ENCODE assay signal across 8 cellular contexts in genomic region chr20:36202891-36203338, GRCh38. TPM values are rescaled to one million over a fixed set of nuclear protein-coding genes. Genes with fewer than 3 reads are reported as not detected.
DNase-seq lines count a peak whose midpoint lies in the region; ATAC-seq, FAIRE-seq and TF ChIP-seq lines count a peak whose summit lies in the region.

No MANE protein-coding gene starts in this region.

- POLR2A ChIA-PET in activated CD4-positive, alpha-beta memory T cell treated with anti-CD3 and anti-CD28 coated beads, Interleukin-2, amount 10 ng/mL, durations not matched to agents 7 days and 5 days (lab: Charles Lee): no interaction called here

- TF ChIP-seq CTCF in AG09309 (IDR thresholded peaks at IDR 0.05; ENCODE audit: control insufficient read depth, insufficient read depth, low read depth, low read length, missing control alignments): peak; percentile 99

- no peaks in the 10 kb centered on the region for H3K36me3 Mint-ChIP-seq in activated CD4-positive, alpha-beta memory T cell treated with anti-CD3 and anti-CD28 coated beads, Interleukin-2, amount 10 ng/mL, durations not matched to agents 7 days and 5 days (ENCODE audit: low read depth)
- H3K36me3 Mint-ChIP-seq in memory B cell: no peaks in the 10 kb centered on the region

- no peak for TF ChIP-seq POLR2A in H54 (IDR thresholded peaks at IDR 0.05; ENCODE audit: low read depth, low read length)

- no peak overlapping the region for H3K4me3 ChIP-seq in AG09309 (ENCODE audit: control insufficient read depth, low read depth, low read length)

- H3K4me3 Mint-ChIP-seq in activated CD4-positive, alpha-beta memory T cell treated with anti-CD3 and anti-CD28 coated beads, Interleukin-2, amount 10 ng/mL, durations not matched to agents 7 days and 5 days: no peak overlapping the region
- peak overlapping the region; percentile 80 for H3K4me3 Mint-ChIP-seq in memory B cell

- H3K4me1 Mint-ChIP-seq in activated CD4-positive, alpha-beta memory T cell treated with anti-CD3 and anti-CD28 coated beads, Interleukin-2, amount 10 ng/mL, durations not matched to agents 7 days and 5 days: peaks cover 4% of the 10 kb centered on the region
- peaks cover 5% of the 10 kb centered on the region for H3K4me1 Mint-ChIP-seq in memory B cell

- FAIRE-seq in H54 (lab: Jason Lieb, UNC): no peak

- DNase-seq in AG09309 (ENCODE audit: low read depth) (no peak), H54 (ENCODE audit: insufficient read length, low spot score) (peak; percentile 90), NCI-H526 treated with DMSO at 0.1 percent for 48 hours (lab: John Stamatoyannopoulos, UW) (peak; percentile 25), memory B cell (ENCODE audit: low spot score in 2 of 2) (peak; percentile 73 to 85)
- peak; percentile 80 for DNase-seq in activated CD4-positive, alpha-beta memory T cell treated with anti-CD3 and anti-CD28 coated beads, Interleukin-2, amount 10 ng/mL, durations not matched to agents 7 days and 5 days
- peak; percentile 70 for DNase-seq in effector CD4-positive, alpha-beta T cell
- DNase-seq in stimulated activated CD8-positive, alpha-beta memory T cell treated with anti-CD3 and anti-CD28 coated beads, Interleukin-2, amount 100 ng/mL, for 1 hour (ENCODE audit: low read depth in 2 of 2): peak; percentile 58 to 62

- CTCF ChIA-PET in activated CD4-positive, alpha-beta memory T cell treated with anti-CD3 and anti-CD28 coated beads, Interleukin-2, amount 10 ng/mL, durations not matched to agents 7 days and 5 days (lab: Charles Lee): interaction anchor here (0.6 to 2.7 kb wide), 35 partner anchors 10 to 607 kb away, joined by 3 to 27 read pairs (median 4); partner anchors contain the start of gene RAB5IF

- no peak overlapping the region for H3K27ac Mint-ChIP-seq in activated CD4-positive, alpha-beta memory T cell treated with anti-CD3 and anti-CD28 coated beads, Interleukin-2, amount 10 ng/mL, durations not matched to agents 7 days and 5 days
- peak overlapping the region; percentile 39 for H3K27ac Mint-ChIP-seq in memory B cell

- H3K27me3 Mint-ChIP-seq in activated CD4-positive, alpha-beta memory T cell treated with anti-CD3 and anti-CD28 coated beads, Interleukin-2, amount 10 ng/mL, durations not matched to agents 7 days and 5 days: peaks cover 10% of the 10 kb centered on the region
- H3K27me3 Mint-ChIP-seq in memory B cell: peaks cover 3% of the 10 kb centered on the region

- ATAC-seq in memory B cell (ENCODE audit: low read depth) (peak; percentile 78), GM18520 (IDR thresholded peaks at IDR 0.05; ENCODE audit: unreplicated experiment) (no peak)

- no peaks in the 10 kb centered on the region for H3K9me3 Mint-ChIP-seq in activated CD4-positive, alpha-beta memory T cell treated with anti-CD3 and anti-CD28 coated beads, Interleukin-2, amount 10 ng/mL, durations not matched to agents 7 days and 5 days
- H3K9me3 Mint-ChIP-seq in memory B cell: no peaks in the 10 kb centered on the region

RNA-seq across cellular contexts. Expression of gene AAR2, which starts 33.4 kb away (rescaled TPM):
- 10 to 100 TPM; 17.6 to 19.4 TPM for total RNA-seq in activated CD4-positive, alpha-beta memory T cell treated with anti-CD3 and anti-CD28 coated beads, Interleukin-2, amount 10 ng/mL, durations not matched to agents 7 days and 5 days

RNA-seq across cellular contexts. Expression of gene EPB41L1, which starts 48.4 kb away (rescaled TPM):
- under 1 TPM in 1 of 2 experiments, not detected in 1; 0.20 TPM for total RNA-seq in activated CD4-positive, alpha-beta memory T cell treated with anti-CD3 and anti-CD28 coated beads, Interleukin-2, amount 10 ng/mL, durations not matched to agents 7 days and 5 days
